Comparison of ENCODE assay signal across 1 cellular context in the genomic region with DNA sequence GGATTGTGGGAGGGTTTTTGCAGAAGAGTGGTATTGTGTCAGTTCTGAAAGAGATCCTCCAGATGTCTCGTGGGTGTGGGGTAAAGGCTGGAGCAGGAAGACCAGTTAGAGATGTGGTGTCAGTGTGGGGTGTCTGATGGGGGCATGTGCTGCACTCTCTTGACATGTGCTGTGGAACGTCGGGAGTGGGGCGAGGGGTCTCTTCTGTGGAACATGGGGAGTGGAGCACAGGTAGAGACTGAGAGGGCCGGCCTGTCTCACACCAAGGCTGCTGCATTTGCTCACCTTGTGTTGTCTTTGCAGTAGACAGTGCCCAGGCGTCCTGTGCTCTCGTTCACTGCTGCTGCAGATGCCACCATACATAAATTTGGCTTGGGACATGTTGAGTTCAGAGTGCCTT.
TF ChIP-seq lines count a peak whose summit lies in the region.

No MANE protein-coding gene starts in this region.

TF ChIP-seq in K562, 482 proteins besides CTCF, POLR2A, EP300 and RAD21 (continued from another document):
- TF ChIP-seq, protein P1, sequence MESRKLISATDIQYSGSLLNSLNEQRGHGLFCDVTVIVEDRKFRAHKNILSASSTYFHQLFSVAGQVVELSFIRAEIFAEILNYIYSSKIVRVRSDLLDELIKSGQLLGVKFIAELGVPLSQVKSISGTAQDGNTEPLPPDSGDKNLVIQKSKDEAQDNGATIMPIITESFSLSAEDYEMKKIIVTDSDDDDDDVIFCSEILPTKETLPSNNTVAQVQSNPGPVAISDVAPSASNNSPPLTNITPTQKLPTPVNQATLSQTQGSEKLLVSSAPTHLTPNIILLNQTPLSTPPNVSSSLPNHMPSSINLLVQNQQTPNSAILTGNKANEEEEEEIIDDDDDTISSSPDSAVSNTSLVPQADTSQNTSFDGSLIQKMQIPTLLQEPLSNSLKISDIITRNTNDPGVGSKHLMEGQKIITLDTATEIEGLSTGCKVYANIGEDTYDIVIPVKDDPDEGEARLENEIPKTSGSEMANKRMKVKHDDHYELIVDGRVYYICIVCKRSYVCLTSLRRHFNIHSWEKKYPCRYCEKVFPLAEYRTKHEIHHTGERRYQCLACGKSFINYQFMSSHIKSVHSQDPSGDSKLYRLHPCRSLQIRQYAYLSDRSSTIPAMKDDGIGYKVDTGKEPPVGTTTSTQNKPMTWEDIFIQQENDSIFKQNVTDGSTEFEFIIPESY (CRISPR knock-in tag; IDR thresholded peaks at IDR 0.05) = no peak
TF ChIP-seq in K562: peak in this region for 1.
